ENCODE assay signal across 8 cellular contexts in genomic region chr3:65672876-65673815, GRCh38.
A peak's percentile ranks its signal among the peaks of the same experiment; 100 is the strongest.
DNase-seq lines count a peak whose midpoint lies in the region; ATAC-seq and TF ChIP-seq lines count a peak whose summit lies in the region.

No MANE protein-coding gene starts in this region.

- CTCF ChIA-PET in GM10248 (lab: Yijun Ruan, JAX): interaction anchor here (0.8 to 2.3 kb wide), 21 partner anchors 9 to 1155 kb away, joined by 3 to 16 read pairs (median 3); no protein-coding TSS in a partner anchor

- no peak overlapping the region for H3K27ac ChIP-seq in iPS DF 6.9 (ENCODE audit: low read length)

- no peaks in the 10 kb centered on the region for H3K27me3 Mint-ChIP-seq in stimulated activated naive B cell treated with anti-CD40 and anti-IgM and Interleukin-4, amounts not matched to agents 10 μg/mL and 1 μg/mL and 100 μg/mL, for 72 hours

- H3K27ac Mint-ChIP-seq in stimulated activated naive B cell treated with anti-CD40 and anti-IgM and Interleukin-4, amounts not matched to agents 10 μg/mL and 1 μg/mL and 100 μg/mL, for 72 hours: no peak overlapping the region

- TF ChIP-seq CTCF in AG09319 (IDR thresholded peaks at IDR 0.05; ENCODE audit: low read depth, low read length) (peak; percentile 72), GM10248 (IDR thresholded peaks at IDR 0.05; ENCODE audit: control extremely low read depth, extremely low read depth, low read depth, missing control alignments) (peak; percentile 56)

- DNase-seq in AG09319 (ENCODE audit: extremely low read depth, low read depth) (peak; percentile 10), GM10248 (ENCODE audit: extremely low spot score) (peak; percentile 13), NCI-H1105 treated with DMSO at 0.1 percent for 48 hours (lab: John Stamatoyannopoulos, UW) (peak; percentile 33), anterior cingulate cortex (lab: John Stamatoyannopoulos, UW) (peak in 41 of 58 donors; percentile 1 to 76 (median 23)), iPS DF 6.9 (ENCODE audit: low read depth, low spot score) (peak; percentile 48)
- DNase-seq in stimulated activated naive B cell treated with anti-CD40 and anti-IgM and Interleukin-4, amounts not matched to agents 10 μg/mL and 1 μg/mL and 100 μg/mL, for 72 hours: peak; percentile 1

- no peaks in the 10 kb centered on the region for H3K9me3 Mint-ChIP-seq in stimulated activated naive B cell treated with anti-CD40 and anti-IgM and Interleukin-4, amounts not matched to agents 10 μg/mL and 1 μg/mL and 100 μg/mL, for 72 hours

- no peaks in the 10 kb centered on the region for H3K4me1 ChIP-seq in iPS DF 6.9 (ENCODE audit: control insufficient read depth, insufficient read depth, low read length)

- WGBS in iPS DF 6.9 (ENCODE audit: insufficient coverage, insufficient read length): no CpG with 5 or more reads among the region's 11 CpGs

- ATAC-seq in stimulated activated naive B cell treated with anti-CD40 and anti-IgM and Interleukin-4, amounts not matched to agents 10 μg/mL and 1 μg/mL and 100 μg/mL, for 72 hours (replicated peaks): no peak
- ATAC-seq in HG03025 (IDR thresholded peaks at IDR 0.05; ENCODE audit: low FRiP score, unreplicated experiment): no peak
- no peak for ATAC-seq in GM18520 (IDR thresholded peaks at IDR 0.05; ENCODE audit: unreplicated experiment)

- no peaks in the 10 kb centered on the region for H3K27me3 ChIP-seq in iPS DF 6.9 (ENCODE audit: control insufficient read depth, insufficient read depth, low read length)

- no peaks in the 10 kb centered on the region for H3K4me1 Mint-ChIP-seq in stimulated activated naive B cell treated with anti-CD40 and anti-IgM and Interleukin-4, amounts not matched to agents 10 μg/mL and 1 μg/mL and 100 μg/mL, for 72 hours

- H3K4me3 Mint-ChIP-seq in stimulated activated naive B cell treated with anti-CD40 and anti-IgM and Interleukin-4, amounts not matched to agents 10 μg/mL and 1 μg/mL and 100 μg/mL, for 72 hours: no peak overlapping the region

- no peaks in the 10 kb centered on the region for H3K9me3 ChIP-seq in iPS DF 6.9 (ENCODE audit: control insufficient read depth, insufficient read depth, low read length)

- no peaks in the 10 kb centered on the region for H3K36me3 Mint-ChIP-seq in stimulated activated naive B cell treated with anti-CD40 and anti-IgM and Interleukin-4, amounts not matched to agents 10 μg/mL and 1 μg/mL and 100 μg/mL, for 72 hours

- H3K36me3 ChIP-seq in iPS DF 6.9 (ENCODE audit: control insufficient read depth, insufficient read depth, low read length): no peaks in the 10 kb centered on the region

- POLR2A ChIA-PET in GM10248 (lab: Yijun Ruan, JAX): no interaction called here

- H3K4me3 ChIP-seq in iPS DF 6.9 (ENCODE audit: low read length): no peak overlapping the region
